In genomic region chr7:156255635-156256034, GRCh38 we compare ENCODE assay signal across 34 cellular contexts.
"Had no signal": no experiment of that assay in that cellular context is flagged by ENCODE, and none has a peak within 500 bp of the region (broad histone marks: within the 10 kb centered on the region; RNA-seq: fewer than 3 reads in every experiment).

No MANE protein-coding gene starts in this region.

- H3K9me3 ChIP-seq: MG63, SJCRH30 had no signal

- H3K4me1 ChIP-seq: SJCRH30 had no signal

- H2AFZ ChIP-seq: PC-9 had no signal

- ATAC-seq: Panc1, Right ventricle myocardium inferior, SK-N-SH treated with all-trans-retinoic acid at 6 μM for 48 hours had no signal

- FAIRE-seq: RCC 7860 had no signal

- DNase-seq: Kasumi-1, KG1, MG63, NCI-H1048, NCI-H1092 treated with DMSO at 0.1 percent for 48 hours, NCI-H1105 treated with DMSO at 0.1 percent for 48 hours, NCI-H1417, NCI-H1436, NCI-H146, NCI-H1694, NCI-H187, NCI-H1930, NCI-H2029 treated with DMSO at 0.1 percent for 48 hours, NCI-H2081 treated with DMSO at 0.1 percent for 48 hours, NCI-H2107, NCI-H2171, NCI-H226, NCI-H446 treated with DMSO at 0.1 percent for 48 hours, NCI-H510A, NCI-H524, NCI-H526, NCI-H69, NCI-H748 treated with DMSO at 0.1 percent for 48 hours, NCI-H82, PC-9, SHP77, SIG-M5, SJCRH30 had no signal

- H3K4me3 ChIP-seq: MG63, PC-9, SJCRH30, SK-N-MC had no signal

- H3K36me3 ChIP-seq: MG63, SJCRH30 had no signal

- H3K27ac ChIP-seq: PC-9, RWPE1, SJCRH30, SK-N-MC had no signal

- H3K27me3 ChIP-seq: MG63 had no signal
